8 cellular contexts compared by ENCODE assay signal in genomic region chr11:32052218-32052617, GRCh38. TPM values are rescaled to one million over a fixed set of nuclear protein-coding genes. Genes with fewer than 3 reads are reported as not detected.
DNase-seq lines count a peak whose midpoint lies in the region; ATAC-seq, FAIRE-seq and TF ChIP-seq lines count a peak whose summit lies in the region.

No MANE protein-coding gene starts in this region.

- ATAC-seq in GM18498 (IDR thresholded peaks at IDR 0.05; ENCODE audit: unreplicated experiment) (peak; percentile 70), left colon (peak; percentile 56), GM21423 (IDR thresholded peaks at IDR 0.05; ENCODE audit: unreplicated experiment) (no peak)

- no peak for FAIRE-seq in bronchial epithelial cell (lab: Jason Lieb, UNC)

- no peak for DNase-seq in AG09309 (ENCODE audit: low read depth)
- DNase-seq in NCI-H1092 treated with DMSO at 0.1 percent for 48 hours (lab: John Stamatoyannopoulos, UW) = peak; percentile 14
- peak; percentile 34 for DNase-seq in bronchial epithelial cell (ENCODE audit: low read depth)
- DNase-seq in left colon = peak in 1 of 2 donors; percentile 36
- DNase-seq in stimulated activated CD4-positive, alpha-beta T cell treated with anti-CD3 and anti-CD28 coated beads, Interleukin-4, amount 100 ng/mL, for 1 hour = peak; percentile 36

- intact Hi-C loops in left colon (cut with DNase I, micrococcal nuclease) = loop anchor here (2.0 to 5.0 kb wide), 2 partner anchors 120 to 125 kb away; no protein-coding TSS in a partner anchor

- no peak overlapping the region for H3K27ac ChIP-seq in VCaP

- no peaks in the 10 kb centered on the region for H3K27me3 ChIP-seq in bronchial epithelial cell (ENCODE audit: control insufficient read depth, insufficient read depth, low read length)

- no peak overlapping the region for H3K4me3 ChIP-seq in AG09309 (ENCODE audit: control insufficient read depth, low read depth, low read length)
- H3K4me3 ChIP-seq in bronchial epithelial cell (ENCODE audit: low read depth, low read length) = no peak overlapping the region

- no peaks in the 10 kb centered on the region for H3K36me3 ChIP-seq in bronchial epithelial cell (ENCODE audit: control insufficient read depth, insufficient read depth, low read length)

- TF ChIP-seq CTCF in AG09309 (IDR thresholded peaks at IDR 0.05; ENCODE audit: control insufficient read depth, insufficient read depth, low read depth, low read length, missing control alignments) (peak; percentile 72), VCaP (conservative IDR thresholded peaks at IDR 0.05) (peak; percentile 83), bronchial epithelial cell (IDR thresholded peaks at IDR 0.05; ENCODE audit: insufficient read depth, low read length, severe bottlenecking) (peak; percentile 58)

RNA-seq across cellular contexts. Expression of gene RCN1, which starts 38.7 kb away (rescaled TPM):
- total RNA-seq in bronchial epithelial cell = 107 and 113 TPM in 2 replicates
- 10 to 100 TPM; 35.6 to 46.4 TPM for total RNA-seq in left colon
